9 cellular contexts compared by ENCODE assay signal in genomic region chr5:126988021-126988569, GRCh38. TPM values are rescaled to one million over a fixed set of nuclear protein-coding genes. Genes with fewer than 3 reads are reported as not detected.
DNase-seq lines count a peak whose midpoint lies in the region; ATAC-seq and TF ChIP-seq lines count a peak whose summit lies in the region.
"Had no signal": no experiment of that assay in that cellular context is flagged by ENCODE, and none has a peak within 500 bp of the region (broad histone marks: within the 10 kb centered on the region; RNA-seq: fewer than 3 reads in every experiment).

No MANE protein-coding gene starts in this region.

- intact Hi-C loops in activated CD4-positive, alpha-beta T cell treated with anti-CD3 and anti-CD28 coated beads, Interleukin-2, amount 10 ng/mL, durations not matched to agents 24 days and 14 days (cut with micrococcal nuclease) = loop anchor here (1.0 to 5.0 kb wide), 4 partner anchors 24 to 387 kb away; partner anchors contain the start of genes LMNB1, MARCHF3 and PHAX
- intact Hi-C loops in prostate gland (cut with DNase I) = no loop called here

- WGBS in prostate gland = 92% methylated on average over 3 of the region's 3 CpGs

- no peaks in the 10 kb centered on the region for H3K36me3 ChIP-seq in prostate gland

- H3K4me1 Mint-ChIP-seq in activated CD4-positive, alpha-beta T cell treated with anti-CD3 and anti-CD28 coated beads, Interleukin-2, amount 10 ng/mL, durations not matched to agents 24 days and 14 days = peaks cover 19% of the 10 kb centered on the region
- peaks cover 35% of the 10 kb centered on the region for H3K4me1 Mint-ChIP-seq in activated T-cell treated with anti-CD3 and anti-CD28 coated beads, Interleukin-2, amount 50 U/mL, for 4 hours (ENCODE audit: low read depth)
- H3K4me1 Mint-ChIP-seq in stimulated activated effector memory CD8-positive, alpha-beta T cell treated with anti-CD3 and anti-CD28 coated beads, Interleukin-12 subunit alpha, Interleukin-12 subunit beta, amount 100 ng/mL, for 72 hours = peaks cover 8% of the 10 kb centered on the region

- no peaks in the 10 kb centered on the region for H3K9me3 ChIP-seq in prostate gland

- DNase-seq in activated CD4-positive, alpha-beta T cell treated with anti-CD3 and anti-CD28 coated beads, Interleukin-2, amount 10 ng/mL, durations not matched to agents 24 days and 14 days = peak; percentile 80
- no peak for DNase-seq in activated CD4-positive, alpha-beta T cell treated with anti-CD3 and anti-CD28 coated beads, Interleukin-2, amount 50 U/mL, for 1 hour
- DNase-seq in activated T-cell treated with anti-CD3 and anti-CD28 coated beads, Interleukin-2, amount 50 U/mL, for 4 hours = no peak
- DNase-seq in stimulated activated effector memory CD8-positive, alpha-beta T cell treated with anti-CD3 and anti-CD28 coated beads, Interleukin-12 subunit alpha, Interleukin-12 subunit beta, amount 100 ng/mL, for 72 hours (ENCODE audit: low spot score in 2 of 2) = no peak
- DNase-seq in prostate gland (ENCODE audit: low spot score) (no peak), SIG-M5 treated with dmso at 0.1 percent for 504 hours (lab: John Stamatoyannopoulos, UW; ENCODE audit: unreplicated experiment) (no peak), NCI-H524 treated with DMSO at 0.1 percent for 48 hours (lab: John Stamatoyannopoulos, UW) (no peak)

- peaks cover 4% of the 10 kb centered on the region for H3K36me3 Mint-ChIP-seq in activated CD4-positive, alpha-beta T cell treated with anti-CD3 and anti-CD28 coated beads, Interleukin-2, amount 10 ng/mL, durations not matched to agents 24 days and 14 days (ENCODE audit: low read depth)
- no peaks in the 10 kb centered on the region for H3K36me3 Mint-ChIP-seq in activated T-cell treated with anti-CD3 and anti-CD28 coated beads, Interleukin-2, amount 50 U/mL, for 4 hours (ENCODE audit: insufficient read depth)
- H3K36me3 Mint-ChIP-seq in stimulated activated effector memory CD8-positive, alpha-beta T cell treated with anti-CD3 and anti-CD28 coated beads, Interleukin-12 subunit alpha, Interleukin-12 subunit beta, amount 100 ng/mL, for 72 hours = no peaks in the 10 kb centered on the region

- H3K27ac ChIP-seq in prostate gland = no peak overlapping the region

- H3K27ac Mint-ChIP-seq in activated CD4-positive, alpha-beta T cell treated with anti-CD3 and anti-CD28 coated beads, Interleukin-2, amount 10 ng/mL, durations not matched to agents 24 days and 14 days = peak overlapping the region; percentile 87
- no peak overlapping the region for H3K27ac Mint-ChIP-seq in stimulated activated effector memory CD8-positive, alpha-beta T cell treated with anti-CD3 and anti-CD28 coated beads, Interleukin-12 subunit alpha, Interleukin-12 subunit beta, amount 100 ng/mL, for 72 hours

- H3K4me1 ChIP-seq in prostate gland (replicated peaks) = no peaks in the 10 kb centered on the region

- no peaks in the 10 kb centered on the region for H3K27me3 Mint-ChIP-seq in activated CD4-positive, alpha-beta T cell treated with anti-CD3 and anti-CD28 coated beads, Interleukin-2, amount 10 ng/mL, durations not matched to agents 24 days and 14 days
- H3K27me3 Mint-ChIP-seq in activated T-cell treated with anti-CD3 and anti-CD28 coated beads, Interleukin-2, amount 50 U/mL, for 4 hours (ENCODE audit: low read depth) = no peaks in the 10 kb centered on the region

- H3K27me3 ChIP-seq in prostate gland (replicated peaks; ENCODE audit: insufficient read depth) = no peaks in the 10 kb centered on the region

- H3K4me3 ChIP-seq in prostate gland = no peak overlapping the region
- H3K4me3 ChIP-seq: lung had no signal

- peaks cover 9% of the 10 kb centered on the region for H3K9me3 Mint-ChIP-seq in activated CD4-positive, alpha-beta T cell treated with anti-CD3 and anti-CD28 coated beads, Interleukin-2, amount 10 ng/mL, durations not matched to agents 24 days and 14 days
- H3K9me3 Mint-ChIP-seq in activated T-cell treated with anti-CD3 and anti-CD28 coated beads, Interleukin-2, amount 50 U/mL, for 4 hours = no peaks in the 10 kb centered on the region
- H3K9me3 Mint-ChIP-seq in stimulated activated effector memory CD8-positive, alpha-beta T cell treated with anti-CD3 and anti-CD28 coated beads, Interleukin-12 subunit alpha, Interleukin-12 subunit beta, amount 100 ng/mL, for 72 hours = no peaks in the 10 kb centered on the region

- peak; percentile 86 for ATAC-seq in HG03066 (IDR thresholded peaks at IDR 0.05; ENCODE audit: low read depth, unreplicated experiment)
- peak; percentile 91 to 93 for ATAC-seq in activated T-cell treated with anti-CD3 and anti-CD28 coated beads, Interleukin-2, amount 50 U/mL, for 4 hours
- ATAC-seq in stimulated activated effector memory CD8-positive, alpha-beta T cell treated with anti-CD3 and anti-CD28 coated beads, Interleukin-12 subunit alpha, Interleukin-12 subunit beta, amount 100 ng/mL, for 72 hours = peak; percentile 50

- no peak for TF ChIP-seq CTCF in prostate gland (IDR thresholded peaks at IDR 0.05)

- no peak for TF ChIP-seq POLR2A in prostate gland (IDR thresholded peaks at IDR 0.05)

- peak overlapping the region; percentile 60 for H3K4me3 Mint-ChIP-seq in activated CD4-positive, alpha-beta T cell treated with anti-CD3 and anti-CD28 coated beads, Interleukin-2, amount 10 ng/mL, durations not matched to agents 24 days and 14 days
- peak overlapping the region; percentile 16 for H3K4me3 Mint-ChIP-seq in activated T-cell treated with anti-CD3 and anti-CD28 coated beads, Interleukin-2, amount 50 U/mL, for 4 hours
- H3K4me3 Mint-ChIP-seq in stimulated activated effector memory CD8-positive, alpha-beta T cell treated with anti-CD3 and anti-CD28 coated beads, Interleukin-12 subunit alpha, Interleukin-12 subunit beta, amount 100 ng/mL, for 72 hours = no peak overlapping the region

RNA-seq across cellular contexts. Expression of gene MARCHF3, which starts 42.3 kb away (rescaled TPM):
- total RNA-seq in activated CD4-positive, alpha-beta T cell treated with anti-CD3 and anti-CD28 coated beads, Interleukin-2, amount 10 ng/mL, durations not matched to agents 24 days and 14 days = 2.3 and 4.2 TPM in 2 replicates
- total RNA-seq in activated T-cell treated with anti-CD3 and anti-CD28 coated beads, Interleukin-2, amount 50 U/mL, for 4 hours = 1 to 10 TPM; 2.7 to 4.2 (median 3.3) TPM
- 10 to 100 TPM in 1 of 2 donors, 1 to 10 TPM in 1; 1.2 to 21.1 TPM for total RNA-seq in prostate gland
